11 cellular contexts compared by ENCODE assay signal in the genomic region with DNA sequence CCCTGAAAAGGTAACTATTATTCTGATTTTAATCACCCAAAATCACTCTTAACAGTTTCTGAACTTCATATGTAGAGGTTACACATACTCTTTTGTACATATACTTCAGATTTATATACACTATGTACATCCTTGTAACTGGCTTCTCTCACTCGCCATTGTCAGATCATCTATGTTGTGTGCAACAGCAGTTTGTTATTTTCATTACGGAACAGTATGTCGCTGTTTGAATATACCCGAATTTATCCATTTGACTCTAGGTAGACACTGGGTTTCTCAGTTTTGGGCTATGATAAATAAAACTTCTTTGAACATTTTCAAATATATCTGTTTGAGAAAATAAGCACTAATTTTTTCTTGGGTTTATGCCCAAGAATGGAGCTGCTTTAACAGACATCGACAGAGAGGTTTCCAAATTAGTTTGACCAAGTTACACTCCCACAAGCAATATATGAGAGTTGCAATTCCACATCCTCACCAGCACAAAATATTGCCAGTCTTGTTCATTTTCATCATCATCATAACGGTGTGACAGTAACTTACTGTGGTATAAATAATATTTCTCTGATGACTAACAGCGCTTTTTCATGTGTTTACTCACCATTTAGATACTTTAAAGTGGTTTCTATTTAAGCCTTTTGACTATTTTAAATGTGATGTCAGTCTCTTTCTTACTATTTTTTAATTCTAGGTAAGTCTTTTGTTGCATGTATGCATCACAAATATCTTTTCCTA.
DNase-seq lines count a peak whose midpoint lies in the region; ATAC-seq, FAIRE-seq and TF ChIP-seq lines count a peak whose summit lies in the region.
"Had no signal": no experiment of that assay in that cellular context is flagged by ENCODE, and none has a peak within 500 bp of the region (broad histone marks: within the 10 kb centered on the region; RNA-seq: fewer than 3 reads in every experiment).

No MANE protein-coding gene starts in this region.

- no peaks in the 10 kb centered on the region for H3K9me3 Mint-ChIP-seq in activated T-cell treated with anti-CD3 and anti-CD28 coated beads, Interleukin-2, amount 50 U/mL, for 72 hours
- H3K9me3 Mint-ChIP-seq: CD8-positive, alpha-beta T cell had no signal

- H3K36me3 ChIP-seq in SJCRH30, result peaks cover 64% of the 10 kb centered on the region
- H3K36me3 ChIP-seq in H7 (replicated peaks; ENCODE audit: control insufficient read depth, insufficient read depth, low read length), result peaks cover 2% of the 10 kb centered on the region

- peaks cover 12% of the 10 kb centered on the region for H3K4me1 Mint-ChIP-seq in activated T-cell treated with anti-CD3 and anti-CD28 coated beads, Interleukin-2, amount 50 U/mL, for 72 hours (ENCODE audit: low read depth)

- no peak for TF ChIP-seq CTCF in epithelial cell of esophagus (IDR thresholded peaks at IDR 0.05; ENCODE audit: insufficient read depth, low read depth, low read length, missing control alignments)

- H3K36me3 Mint-ChIP-seq in activated T-cell treated with anti-CD3 and anti-CD28 coated beads, Interleukin-2, amount 50 U/mL, for 72 hours (ENCODE audit: insufficient read depth in 2 of 2), result peaks cover 9 to 19% of the 10 kb centered on the region in 2 donors

- H3K4me3 ChIP-seq in epithelial cell of esophagus (ENCODE audit: low read length) (no peak overlapping the region), SJCRH30 (no peak overlapping the region), H7 (ENCODE audit: insufficient read depth, low read depth, low read length) (no peak overlapping the region)

- ATAC-seq in activated T-cell treated with anti-CD3 and anti-CD28 coated beads, Interleukin-2, amount 50 U/mL, for 72 hours (replicated peaks in 1 of 2), result peak; percentile 95
- ATAC-seq: CD8-positive, alpha-beta T cell had no signal

- no peaks in the 10 kb centered on the region for H3K27me3 Mint-ChIP-seq in activated T-cell treated with anti-CD3 and anti-CD28 coated beads, Interleukin-2, amount 50 U/mL, for 72 hours (ENCODE audit: low read depth)

- H3K4me3 Mint-ChIP-seq in activated T-cell treated with anti-CD3 and anti-CD28 coated beads, Interleukin-2, amount 50 U/mL, for 72 hours, result no peak overlapping the region
- H3K4me3 Mint-ChIP-seq: CD8-positive, alpha-beta T cell had no signal

- H3K27ac Mint-ChIP-seq in activated T-cell treated with anti-CD3 and anti-CD28 coated beads, Interleukin-2, amount 50 U/mL, for 72 hours, result peak overlapping the region; percentile 19
- H3K27ac Mint-ChIP-seq: CD8-positive, alpha-beta T cell had no signal

- no peaks in the 10 kb centered on the region for H3K4me1 ChIP-seq in SJCRH30

- H3K27me3 ChIP-seq in SJCRH30 (no peaks in the 10 kb centered on the region), H7 (ENCODE audit: control insufficient read depth, insufficient read depth, low read length) (no peaks in the 10 kb centered on the region)

- FAIRE-seq in urothelium cell line (lab: Jason Lieb, UNC), result no peak

- H3K27ac ChIP-seq in SJCRH30, result no peak overlapping the region

- no peak for DNase-seq in activated T-cell treated with anti-CD3 and anti-CD28 coated beads, Interleukin-2, amount 50 U/mL, for 72 hours
- no peak for DNase-seq in activated T-cell treated with anti-CD3 and anti-CD28 coated beads, Interleukin-2, amount 50 U/mL, for 48 hours
- DNase-seq in LoVo (ENCODE audit: low spot score) (peak; percentile 38), epithelial cell of esophagus (ENCODE audit: low read depth) (peak; percentile 67), urothelium cell line (ENCODE audit: low spot score) (peak; percentile 27), SJCRH30 (no peak), H7 (no peak)
- no peak for DNase-seq in NK-92 treated with Interleukin-12 subunit alpha and Interleukin-12 subunit beta, amount 100 ng/mL, for 24 hours (lab: John Stamatoyannopoulos, UW)
- DNase-seq: CD8-positive, alpha-beta T cell; islet precursor cell; NCI-H526 treated with DMSO at 0.1 percent for 48 hours had no signal

- H3K9me3 ChIP-seq in SJCRH30 (replicated peaks), result no peaks in the 10 kb centered on the region

Comparison
In these comparisons a context has a peak if more than half of its experiments do, and no peak if none do; other contexts are left out.
1. DNase-seq: peak in LoVo (single experiment), epithelial cell of esophagus (single experiment) and urothelium cell line (single experiment); none in activated T-cell treated with anti-CD3 and anti-CD28 coated beads, Interleukin-2, amount 50 U/mL, for 72 hours (0 of 2), activated T-cell treated with anti-CD3 and anti-CD28 coated beads, Interleukin-2, amount 50 U/mL, for 48 hours (0 of 2), SJCRH30 (0 of 2), NK-92 treated with Interleukin-12 subunit alpha and Interleukin-12 subunit beta, amount 100 ng/mL, for 24 hours (single experiment) and H7 (single experiment).